8 cellular contexts compared by ENCODE assay signal in the genomic region with DNA sequence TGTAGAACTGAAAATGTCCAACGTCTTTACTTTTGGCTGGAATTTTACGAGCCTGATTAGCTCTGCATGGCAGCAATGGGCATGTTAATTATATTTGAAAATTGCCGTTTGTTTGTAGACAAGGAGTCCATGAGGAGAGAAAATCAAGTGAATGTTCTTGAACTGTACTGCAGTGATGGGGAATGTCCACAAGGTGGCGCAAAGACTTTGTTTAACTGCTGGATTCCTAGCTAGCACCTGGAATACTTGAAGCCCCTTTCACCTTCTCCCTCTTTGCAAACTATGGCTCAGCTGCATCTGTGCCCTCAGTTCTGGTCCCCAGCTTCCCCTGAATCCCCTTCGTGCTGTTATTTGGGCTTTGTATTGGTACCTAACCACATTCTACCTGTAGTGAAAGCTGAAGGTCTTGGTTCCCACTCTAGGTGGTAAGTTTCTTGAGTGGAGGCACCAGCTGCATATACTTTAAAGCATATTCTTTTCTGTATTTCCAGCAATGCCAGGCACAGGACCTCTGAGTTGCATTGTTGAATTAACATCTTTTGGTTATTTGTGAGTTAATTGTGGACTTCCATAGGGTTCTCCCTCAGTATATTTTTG. TPM values are rescaled to one million over a fixed set of nuclear protein-coding genes. Genes with fewer than 3 reads are reported as not detected.
A peak's percentile ranks its signal among the peaks of the same experiment; 100 is the strongest.
DNase-seq lines count a peak whose midpoint lies in the region; ATAC-seq and TF ChIP-seq lines count a peak whose summit lies in the region.

No MANE protein-coding gene starts in this region.

- no peaks in the 10 kb centered on the region for H3K9me3 Mint-ChIP-seq in activated CD4-positive, alpha-beta T cell treated with anti-CD3 and anti-CD28 coated beads, Interleukin-2, amount 10 ng/mL, durations not matched to agents 24 days and 14 days

- H3K4me1 ChIP-seq in right lobe of liver: no peaks in the 10 kb centered on the region

- 2% methylated on average over 5 of the region's 5 CpGs for WGBS in right lobe of liver (ENCODE audit: insufficient coverage, low coverage, low lambda C conversion rate, missing lambda C conversion rate)

- no peaks in the 10 kb centered on the region for H3K27me3 ChIP-seq in right lobe of liver

- H3K4me3 ChIP-seq in right lobe of liver: no peak overlapping the region

- H3K36me3 Mint-ChIP-seq in activated CD4-positive, alpha-beta T cell treated with anti-CD3 and anti-CD28 coated beads, Interleukin-2, amount 10 ng/mL, durations not matched to agents 24 days and 14 days (ENCODE audit: low read depth): peaks cover 31% of the 10 kb centered on the region

- TF ChIP-seq POLR2A in right lobe of liver (IDR thresholded peaks at IDR 0.05): no peak

- peaks cover 25% of the 10 kb centered on the region for H3K4me1 Mint-ChIP-seq in activated CD4-positive, alpha-beta T cell treated with anti-CD3 and anti-CD28 coated beads, Interleukin-2, amount 10 ng/mL, durations not matched to agents 24 days and 14 days

- no peak overlapping the region for H3K4me3 Mint-ChIP-seq in activated CD4-positive, alpha-beta T cell treated with anti-CD3 and anti-CD28 coated beads, Interleukin-2, amount 10 ng/mL, durations not matched to agents 24 days and 14 days

- H3K27ac Mint-ChIP-seq in activated CD4-positive, alpha-beta T cell treated with anti-CD3 and anti-CD28 coated beads, Interleukin-2, amount 10 ng/mL, durations not matched to agents 24 days and 14 days: no peak overlapping the region

- H3K36me3 ChIP-seq in right lobe of liver: no peaks in the 10 kb centered on the region

- intact Hi-C loops in activated CD4-positive, alpha-beta T cell treated with anti-CD3 and anti-CD28 coated beads, Interleukin-2, amount 10 ng/mL, durations not matched to agents 24 days and 14 days (cut with micrococcal nuclease): loop anchor here (1.0 to 10.0 kb wide), 4 partner anchors 25 to 483 kb away; a partner anchor contains a TSS
- intact Hi-C loops in right lobe of liver (cut with DNase I): loop anchor here (5.0 to 10.0 kb wide), 3 partner anchors 131 to 321 kb away; no protein-coding TSS in a partner anchor

- peak; percentile 34 for DNase-seq in DMS114 treated with DMSO at 0.1 percent for 48 hours (lab: John Stamatoyannopoulos, UW; ENCODE audit: unreplicated experiment)
- peak; percentile 49 for DNase-seq in NCI-H510A treated with DMSO at 0.1 percent for 48 hours (lab: John Stamatoyannopoulos, UW)
- DNase-seq in activated CD4-positive, alpha-beta T cell treated with anti-CD3 and anti-CD28 coated beads, Interleukin-2, amount 10 ng/mL, durations not matched to agents 24 days and 14 days: peak; percentile 87
- DNase-seq in dermis microvascular lymphatic vessel endothelial cell (ENCODE audit: low read depth in 2 of 2): peak; percentile 73 to 79
- peak in 2 of 3 donors; percentile 35 to 42 for DNase-seq in right lobe of liver
- DNase-seq in stimulated activated CD8-positive, alpha-beta memory T cell treated with anti-CD3 and anti-CD28 coated beads, Interleukin-12 subunit alpha, Interleukin-12 subunit beta, amount 100 ng/mL, for 4 hours (ENCODE audit: low read depth): peak; percentile 5

- no peak overlapping the region for H3K27ac ChIP-seq in right lobe of liver

- ATAC-seq in HG03095 (IDR thresholded peaks at IDR 0.05; ENCODE audit: unreplicated experiment) (peak; percentile 62), right lobe of liver (peak; percentile 77 to 88 (median 82)), GM18517 (IDR thresholded peaks at IDR 0.05; ENCODE audit: unreplicated experiment) (no peak)

- peak; percentile 84 to 95 (median 92) for TF ChIP-seq CTCF in right lobe of liver (IDR thresholded peaks at IDR 0.05)

- H3K9me3 ChIP-seq in right lobe of liver: no peaks in the 10 kb centered on the region

- no peaks in the 10 kb centered on the region for H3K27me3 Mint-ChIP-seq in activated CD4-positive, alpha-beta T cell treated with anti-CD3 and anti-CD28 coated beads, Interleukin-2, amount 10 ng/mL, durations not matched to agents 24 days and 14 days

RNA-seq across cellular contexts. Expression of a gene that starts 25.3 kb away (rescaled TPM):
- 18.0 and 20.8 TPM in 2 replicates for total RNA-seq in activated CD4-positive, alpha-beta T cell treated with anti-CD3 and anti-CD28 coated beads, Interleukin-2, amount 10 ng/mL, durations not matched to agents 24 days and 14 days
- total RNA-seq in dermis microvascular lymphatic vessel endothelial cell: 6.4 and 6.7 TPM in 2 replicates
- total RNA-seq in right lobe of liver: 1 to 10 TPM; 2.7 to 5.3 (median 3.9) TPM

Comparison
In these comparisons a context has a peak if more than half of its experiments do, and no peak if none do; other contexts are left out.
1. DNase-seq: peak in every context shown above with its lines; median percentile 87 in activated CD4-positive, alpha-beta T cell treated with anti-CD3 and anti-CD28 coated beads, Interleukin-2, amount 10 ng/mL, durations not matched to agents 24 days and 14 days; 76 in dermis microvascular lymphatic vessel endothelial cell; 49 in NCI-H510A treated with DMSO at 0.1 percent for 48 hours; 38 in right lobe of liver; 34 in DMS114 treated with DMSO at 0.1 percent for 48 hours; 5 in stimulated activated CD8-positive, alpha-beta memory T cell treated with anti-CD3 and anti-CD28 coated beads, Interleukin-12 subunit alpha, Interleukin-12 subunit beta, amount 100 ng/mL, for 4 hours.